8 cellular contexts compared by ENCODE assay signal in the genomic region with DNA sequence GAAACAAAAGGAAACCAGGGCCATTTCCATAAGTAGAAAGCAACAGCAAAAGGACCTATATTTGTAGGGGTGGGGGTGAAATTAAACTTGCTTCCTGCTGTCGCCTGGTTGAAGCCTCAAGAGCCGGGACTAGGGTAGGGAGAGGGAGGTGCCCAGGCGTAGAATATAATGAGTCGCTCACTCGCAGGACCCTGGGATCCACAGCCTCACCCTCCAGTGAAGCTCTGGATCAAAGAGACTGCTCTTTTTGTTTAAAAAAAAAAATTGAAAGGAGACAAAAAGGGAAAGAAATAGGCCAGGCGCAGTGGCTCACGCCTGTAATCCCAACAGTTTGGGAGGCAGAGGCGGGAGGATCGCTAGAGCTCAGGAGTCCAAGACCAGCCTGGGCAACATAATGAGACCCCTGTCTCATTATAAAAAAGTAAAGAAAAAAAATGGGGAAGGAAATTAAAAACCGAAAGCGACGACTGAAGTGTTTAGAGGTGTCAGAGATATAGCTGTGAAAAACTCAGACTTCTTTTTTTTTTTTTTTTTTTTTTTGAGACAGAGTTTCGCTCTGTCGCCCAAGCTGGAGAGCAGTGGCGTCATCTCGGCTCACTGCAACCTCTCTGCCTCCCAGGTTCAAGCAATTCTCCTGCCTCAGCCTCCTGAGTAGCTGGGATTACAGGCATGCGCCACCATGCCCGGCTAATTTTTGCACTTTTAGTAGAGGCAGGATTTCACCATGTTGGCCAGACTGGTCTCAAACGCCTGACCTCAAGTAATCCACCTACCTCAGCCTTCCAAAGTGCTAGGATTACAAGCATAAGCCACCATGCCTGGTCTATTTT. TPM values are rescaled to one million over a fixed set of nuclear protein-coding genes. Genes with fewer than 3 reads are reported as not detected.
DNase-seq lines count a peak whose midpoint lies in the region; ATAC-seq and TF ChIP-seq lines count a peak whose summit lies in the region.

No MANE protein-coding gene starts in this region.

- TF ChIP-seq CTCF in OCI-LY1 (IDR thresholded peaks at IDR 0.05; ENCODE audit: low read length): no peak
- no peak for TF ChIP-seq CTCF in ascending aorta (IDR thresholded peaks at IDR 0.05)
- TF ChIP-seq CTCF in neutrophil (IDR thresholded peaks at IDR 0.05): no peak

- H3K9ac ChIP-seq in OCI-LY1 (ENCODE audit: low read length): no peak overlapping the region

- H3K4me1 ChIP-seq in OCI-LY1 (ENCODE audit: insufficient read depth, low read length, severe bottlenecking) (peaks cover 14% of the 10 kb centered on the region), ascending aorta (peaks cover 7 to 33% of the 10 kb centered on the region in 2 donors), neutrophil (ENCODE audit: control insufficient read depth in 1 of 2, insufficient read depth in 1 of 2, low read depth in 1 of 2, low read length in 1 of 2) (peaks cover 90 to 91% of the 10 kb centered on the region in 2 experiments)

- intact Hi-C loops in ascending aorta (cut with DNase I): no loop called here

- no peaks in the 10 kb centered on the region for H3K9me2 ChIP-seq in OCI-LY1 (ENCODE audit: low read depth, low read length)

- no peaks in the 10 kb centered on the region for H3F3A ChIP-seq in OCI-LY1 (ENCODE audit: insufficient read depth, low read length)

- H3K79me2 ChIP-seq in OCI-LY1 (ENCODE audit: insufficient read depth, low read length): no peaks in the 10 kb centered on the region

- H3K4me3 ChIP-seq in OCI-LY1 (ENCODE audit: low read depth, low read length, poor library complexity, severe bottlenecking) (no peak overlapping the region), ascending aorta (peak overlapping the region in 1 of 2 donors; percentile 21), neutrophil (ENCODE audit: low read depth in 1 of 2, low read length in 1 of 2) (peak overlapping the region; percentile 3 to 49)

- ATAC-seq in GM18868 (IDR thresholded peaks at IDR 0.05; ENCODE audit: unreplicated experiment) (no peak), GM19023 (IDR thresholded peaks at IDR 0.05; ENCODE audit: unreplicated experiment) (no peak)

- H3K27ac ChIP-seq in OCI-LY1 (ENCODE audit: low read depth, low read length, poor library complexity, severe bottlenecking): no peak overlapping the region
- H3K27ac ChIP-seq in ascending aorta: peak overlapping the region; percentile 91 to 92
- H3K27ac ChIP-seq in neutrophil: peak overlapping the region; percentile 74

- H3K27me3 ChIP-seq in OCI-LY1 (ENCODE audit: insufficient read depth, low read length) (peaks cover 2% of the 10 kb centered on the region; the same call in 1 of the 2 replicates), ascending aorta (no peaks in the 10 kb centered on the region), neutrophil (no peaks in the 10 kb centered on the region)

- in situ Hi-C loops in Caki2 (cut with HindIII; ENCODE audit: low pct_unique_long_range_greater_than_20kb, low sequenced_read_pairs): no loop called here

- H4K20me1 ChIP-seq in OCI-LY1 (ENCODE audit: insufficient read depth, low read length): no peaks in the 10 kb centered on the region

- no peak overlapping the region for H2AFZ ChIP-seq in OCI-LY1 (ENCODE audit: low read length)

- H3K36me3 ChIP-seq in OCI-LY1 (ENCODE audit: insufficient read depth, low read length): no peaks in the 10 kb centered on the region
- no peaks in the 10 kb centered on the region for H3K36me3 ChIP-seq in ascending aorta
- H3K36me3 ChIP-seq in neutrophil: no peaks in the 10 kb centered on the region

- DNase-seq in Caki2 (ENCODE audit: low read depth) (peak; percentile 54), ascending aorta (ENCODE audit: low spot score in 2 of 2) (no peak), activated gamma-delta T cell treated with Interleukin-2 at 50 U/mL for 16 hours (no peak), DMS114 treated with DMSO at 0.1 percent for 48 hours (lab: John Stamatoyannopoulos, UW; ENCODE audit: unreplicated experiment) (no peak)

- H3K9me3 ChIP-seq in OCI-LY1 (ENCODE audit: low read length) (no peaks in the 10 kb centered on the region), ascending aorta (no peaks in the 10 kb centered on the region), neutrophil (no peaks in the 10 kb centered on the region)

- peak overlapping the region; percentile 32; the same call in 1 of the 2 replicates for H3K4me2 ChIP-seq in OCI-LY1 (ENCODE audit: low read length)

RNA-seq across cellular contexts. Expression of a gene that starts 10.9 kb away (rescaled TPM):
- 80.1 and 111 TPM in 2 replicates for total RNA-seq in Caki2 (2014; rRNA removed; shearing (Covaris generic); ENCODE audit: low replicate concordance)
- 201 TPM for total RNA-seq in ascending aorta

RNA-seq across cellular contexts. Expression of a gene that starts 48.8 kb away (rescaled TPM):
- 165 and 194 TPM in 2 replicates for total RNA-seq in Caki2 (2014; rRNA removed; shearing (Covaris generic); ENCODE audit: low replicate concordance)
- 83.4 TPM for total RNA-seq in ascending aorta
